ENCODE assay signal across 13 cellular contexts in the genomic region with DNA sequence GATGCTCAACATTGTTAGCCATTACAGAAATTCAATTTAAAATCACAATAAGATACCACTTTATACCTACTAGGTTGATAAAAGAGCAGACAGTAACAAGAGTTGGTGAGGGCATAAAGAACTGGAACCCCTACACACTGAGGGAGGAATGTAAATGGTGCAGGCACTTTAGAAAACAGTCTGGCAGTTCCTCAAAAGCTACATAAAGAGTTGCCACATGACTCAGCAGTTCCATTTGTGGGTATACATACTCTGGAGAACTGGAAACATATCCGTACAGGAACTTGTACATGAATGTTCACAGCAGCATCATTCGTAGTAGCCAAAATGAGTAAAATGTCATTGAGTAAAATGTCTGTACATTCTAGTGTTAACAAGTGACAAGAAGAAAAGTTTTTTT. TPM values are rescaled to one million over a fixed set of nuclear protein-coding genes. Genes with fewer than 3 reads are reported as not detected.
DNase-seq lines count a peak whose midpoint lies in the region; ATAC-seq and TF ChIP-seq lines count a peak whose summit lies in the region.
"Had no signal": no experiment of that assay in that cellular context is flagged by ENCODE, and none has a peak within 500 bp of the region (broad histone marks: within the 10 kb centered on the region; RNA-seq: fewer than 3 reads in every experiment).

No MANE protein-coding gene starts in this region.

- H3K4me1 Mint-ChIP-seq in MCF 10A (ENCODE audit: insufficient read depth, unreplicated experiment), result peaks cover 9% of the 10 kb centered on the region
- H3K4me1 Mint-ChIP-seq in central memory CD8-positive, alpha-beta T cell, result peaks cover 32% of the 10 kb centered on the region
- no peaks in the 10 kb centered on the region for H3K4me1 Mint-ChIP-seq in GM23338
- H3K4me1 Mint-ChIP-seq: mesothelial cell of epicardium had no signal

- intact Hi-C loops in MCF 10A (cut with micrococcal nuclease), result no loop called here
- intact Hi-C loops in mammary epithelial cell (cut with micrococcal nuclease), result no loop called here

- no peak overlapping the region for H3K4me3 ChIP-seq in mammary epithelial cell (replicated peaks in 1 of 3; ENCODE audit: insufficient read depth in 1 of 3, low read depth in 2 of 3, low read length in 3 of 3)
- H3K4me3 ChIP-seq in OCI-LY3 (ENCODE audit: low read length), result no peak overlapping the region
- no peak overlapping the region for H3K4me3 ChIP-seq in smooth muscle cell
- no peak overlapping the region for H3K4me3 ChIP-seq in GM23338
- H3K4me3 ChIP-seq: heart right ventricle, psoas muscle, thoracic aorta had no signal

- H3K9me3 Mint-ChIP-seq in MCF 10A (ENCODE audit: unreplicated experiment) (peaks cover 6% of the 10 kb centered on the region), GM23338 (peaks cover 15% of the 10 kb centered on the region)
- peaks cover 8% of the 10 kb centered on the region for H3K9me3 Mint-ChIP-seq in central memory CD8-positive, alpha-beta T cell

- POLR2A ChIA-PET in MCF 10A (lab: Yijun Ruan, JAX), result interaction anchor here (0.9 to 2.2 kb wide), 3 partner anchors 13 to 304 kb away, joined by 3 to 6 read pairs (median 3); a partner anchor contains a TSS

- H3K27ac ChIP-seq in mammary epithelial cell (ENCODE audit: insufficient read depth, low read depth, low read length), result no peak overlapping the region
- H3K27ac ChIP-seq in OCI-LY3 (ENCODE audit: low read length), result no peak overlapping the region
- H3K27ac ChIP-seq in smooth muscle cell (ENCODE audit: low read depth), result peak overlapping the region; percentile 9
- H3K27ac ChIP-seq in GM23338 (ENCODE audit: low read depth), result no peak overlapping the region
- H3K27ac ChIP-seq: psoas muscle, thoracic aorta had no signal

- no TSS peak for BruUV-seq in MCF 10A (replicated peaks; lab: Mats Ljungman, UMichigan)
- BruUV-seq in mammary epithelial cell (replicated peaks; lab: Mats Ljungman, UMichigan), result no TSS peak

- H3K36me3 Mint-ChIP-seq in MCF 10A (ENCODE audit: insufficient read depth, unreplicated experiment) (peaks cover 17% of the 10 kb centered on the region), GM23338 (ENCODE audit: low read depth) (peaks cover 76% of the 10 kb centered on the region)
- peaks cover 11% of the 10 kb centered on the region for H3K36me3 Mint-ChIP-seq in central memory CD8-positive, alpha-beta T cell (ENCODE audit: insufficient read depth)

- WGBS in mammary epithelial cell (ENCODE audit: low coverage, missing lambda C conversion rate), result 76% methylated on average over 2 of the region's 2 CpGs
- WGBS in smooth muscle cell (ENCODE audit: low lambda C conversion rate), result 43% methylated on average over 2 of the region's 2 CpGs

- no peaks in the 10 kb centered on the region for H3K9me2 ChIP-seq in GM23338 (ENCODE audit: insufficient read depth)

- ATAC-seq in central memory CD8-positive, alpha-beta T cell (replicated peaks; ENCODE audit: extremely low read depth, poor library complexity, severe bottlenecking), result no peak
- ATAC-seq in GM18520 (IDR thresholded peaks at IDR 0.05; ENCODE audit: unreplicated experiment) (no peak), GM23338 (no peak)
- ATAC-seq: psoas muscle had no signal

- H3K9ac ChIP-seq in mammary epithelial cell (ENCODE audit: insufficient read depth, low read length) (no peak overlapping the region), OCI-LY3 (ENCODE audit: low read length) (no peak overlapping the region), smooth muscle cell (ENCODE audit: low read depth) (no peak overlapping the region)

- no peak overlapping the region for H3K4me2 ChIP-seq in mammary epithelial cell (ENCODE audit: insufficient read depth, low read depth, low read length)
- 0 out of 2 replicates have a peak overlapping the region, but pooled peaks have one; percentile 1 for H3K4me2 ChIP-seq in OCI-LY3 (ENCODE audit: low read length)
- H3K4me2 ChIP-seq in smooth muscle cell, result no peak overlapping the region
- H3K4me2 ChIP-seq in GM23338, result no peak overlapping the region

- peaks cover 2% of the 10 kb centered on the region for H3K79me2 ChIP-seq in mammary epithelial cell (ENCODE audit: insufficient read depth, low read length)
- H3K79me2 ChIP-seq in OCI-LY3 (ENCODE audit: low read length), result peaks cover 32% of the 10 kb centered on the region
- peaks cover 27% of the 10 kb centered on the region for H3K79me2 ChIP-seq in smooth muscle cell (ENCODE audit: low read depth)
- H3K79me2 ChIP-seq in GM23338 (replicated peaks; ENCODE audit: insufficient read depth), result peaks cover 50% of the 10 kb centered on the region

- no peaks in the 10 kb centered on the region for H3K36me3 ChIP-seq in mammary epithelial cell (ENCODE audit: insufficient read depth, low read length)
- H3K36me3 ChIP-seq in OCI-LY3 (replicated peaks; ENCODE audit: low read depth, low read length), result peaks cover 43% of the 10 kb centered on the region
- no peaks in the 10 kb centered on the region for H3K36me3 ChIP-seq in smooth muscle cell (ENCODE audit: low read depth)
- H3K36me3 ChIP-seq in GM23338 (ENCODE audit: insufficient read depth), result peaks cover 20% of the 10 kb centered on the region; the same call in 1 of the 2 replicates
- H3K36me3 ChIP-seq: thoracic aorta had no signal

- H3K27me3 Mint-ChIP-seq in MCF 10A (ENCODE audit: insufficient read depth, unreplicated experiment) (no peaks in the 10 kb centered on the region), GM23338 (ENCODE audit: insufficient read depth, low read depth, poor library complexity) (no peaks in the 10 kb centered on the region)
- no peaks in the 10 kb centered on the region for H3K27me3 Mint-ChIP-seq in central memory CD8-positive, alpha-beta T cell

- H4K20me1 ChIP-seq in mammary epithelial cell (ENCODE audit: insufficient read depth, low read length) (no peaks in the 10 kb centered on the region), OCI-LY3 (ENCODE audit: insufficient read depth, low read length) (peaks cover 3% of the 10 kb centered on the region; the same call in 1 of the 2 replicates), smooth muscle cell (ENCODE audit: low read depth) (no peaks in the 10 kb centered on the region), GM23338 (replicated peaks; ENCODE audit: insufficient read depth) (peaks cover 10% of the 10 kb centered on the region; the same call in 1 of the 2 replicates)

- peak; percentile 57 for DNase-seq in MCF 10A (ENCODE audit: unreplicated experiment)
- no peak for DNase-seq in mammary epithelial cell
- no peak for DNase-seq in central memory CD8-positive, alpha-beta T cell (ENCODE audit: low spot score in 2 of 2)
- no peak for DNase-seq in smooth muscle cell (lab: John Stamatoyannopoulos, UW; ENCODE audit: unreplicated experiment)
- no peak for DNase-seq in NCI-H1105 treated with DMSO at 0.1 percent for 48 hours (lab: John Stamatoyannopoulos, UW)
- no peak for DNase-seq in GM23338 (ENCODE audit: low spot score)
- DNase-seq: activated gamma-delta T cell, heart right ventricle, psoas muscle had no signal

- no peak overlapping the region for H3K27ac Mint-ChIP-seq in MCF 10A (ENCODE audit: low read depth, unreplicated experiment)
- peak overlapping the region; percentile 26 for H3K27ac Mint-ChIP-seq in central memory CD8-positive, alpha-beta T cell (ENCODE audit: low read depth)
- no peak overlapping the region for H3K27ac Mint-ChIP-seq in GM23338
- H3K27ac Mint-ChIP-seq: mesothelial cell of epicardium had no signal

- H3K9me3 ChIP-seq in mammary epithelial cell (replicated peaks; ENCODE audit: insufficient read depth, low read length) (no peaks in the 10 kb centered on the region), OCI-LY3 (ENCODE audit: insufficient read depth, low read length) (peaks cover 3% of the 10 kb centered on the region; the same call in 1 of the 2 replicates), smooth muscle cell (replicated peaks; ENCODE audit: low read depth) (no peaks in the 10 kb centered on the region)

- no peaks in the 10 kb centered on the region for H3F3A ChIP-seq in smooth muscle cell (ENCODE audit: low read depth)
- H3F3A ChIP-seq in GM23338 (replicated peaks; ENCODE audit: low read depth), result no peaks in the 10 kb centered on the region

- H3K27me3 ChIP-seq in mammary epithelial cell (ENCODE audit: insufficient read depth, low read length) (no peaks in the 10 kb centered on the region), OCI-LY3 (ENCODE audit: low read depth, low read length) (no peaks in the 10 kb centered on the region), smooth muscle cell (ENCODE audit: low read depth) (no peaks in the 10 kb centered on the region), GM23338 (ENCODE audit: insufficient read depth) (no peaks in the 10 kb centered on the region)
- H3K27me3 ChIP-seq: heart right ventricle had no signal

- H3K4me1 ChIP-seq in mammary epithelial cell (ENCODE audit: insufficient read depth, low read length) (no peaks in the 10 kb centered on the region), OCI-LY3 (ENCODE audit: low read length) (peaks cover 10% of the 10 kb centered on the region), smooth muscle cell (ENCODE audit: low read depth) (no peaks in the 10 kb centered on the region), GM23338 (ENCODE audit: insufficient read depth) (no peaks in the 10 kb centered on the region)
- H3K4me1 ChIP-seq: psoas muscle had no signal

- H2AFZ ChIP-seq in mammary epithelial cell (ENCODE audit: low read depth, low read length), result no peak overlapping the region
- H2AFZ ChIP-seq in OCI-LY3 (ENCODE audit: low read depth, low read length), result no peak overlapping the region
- no peak overlapping the region for H2AFZ ChIP-seq in smooth muscle cell (ENCODE audit: low read depth)
- no peak overlapping the region for H2AFZ ChIP-seq in GM23338

- H3K4me3 Mint-ChIP-seq in MCF 10A (ENCODE audit: unreplicated experiment) (no peak overlapping the region), GM23338 (no peak overlapping the region)
- no peak overlapping the region for H3K4me3 Mint-ChIP-seq in central memory CD8-positive, alpha-beta T cell
- H3K4me3 Mint-ChIP-seq: mesothelial cell of epicardium had no signal

- TF ChIP-seq CTCF in MCF 10A (IDR thresholded peaks at IDR 0.05; ENCODE audit: unreplicated experiment), result no peak
- no peak for TF ChIP-seq CTCF in mammary epithelial cell (conservative IDR thresholded peaks at IDR 0.05 in 1 of 2, IDR thresholded peaks at IDR 0.05 in 1 of 2; ENCODE audit: extremely low read depth in 1 of 2, insufficient read depth in 1 of 2, low read depth in 1 of 2, low read length in 2 of 2)
- no peak for TF ChIP-seq CTCF in OCI-LY3 (IDR thresholded peaks at IDR 0.05; ENCODE audit: low read depth, low read length)
- TF ChIP-seq CTCF in smooth muscle cell (IDR thresholded peaks at IDR 0.05; ENCODE audit: borderline replicate concordance, insufficient read depth, poor library complexity, severe bottlenecking), result no peak
- no peak for TF ChIP-seq CTCF in GM23338 (conservative IDR thresholded peaks at IDR 0.05; ENCODE audit: low read depth in 2 of 2)

- in situ Hi-C loops in mammary epithelial cell (cut with MboI; ENCODE audit: low sequenced_read_pairs in 2 of 2), result loop anchor here in 1 of 2 donors (25.0 kb wide), 1 partner anchor 312 kb away; no protein-coding TSS in a partner anchor

- CTCF ChIA-PET in MCF 10A (lab: Yijun Ruan, JAX), result interaction anchor here (4.7 to 8.0 kb wide), 2 partner anchors 24 to 296 kb away, joined by 26 to 73 read pairs; no protein-coding TSS in a partner anchor
- CTCF ChIA-PET in mammary epithelial cell (lab: Charles Lee; ENCODE audit: low non-redundant PET), result no interaction called here

- dilution Hi-C loops in mammary epithelial cell (cut with HindIII; ENCODE audit: low sequenced_read_pairs), result no loop called here

RNA-seq across cellular contexts. Expression of a gene that starts 17.0 kb away (rescaled TPM):
- total RNA-seq in MCF 10A (2022) (39.7 and 42.2 TPM in 2 replicates), mammary epithelial cell (10 to 100 TPM; 14.0 to 21.1 TPM), smooth muscle cell (34.5 and 37.3 TPM in 2 replicates)
- polyA plus RNA-seq in mammary epithelial cell (22.0 TPM), smooth muscle cell (28.5 and 30.9 TPM in 2 replicates), GM23338 (2016; fragmentation: Nextera tagmentation; extraction: Ambion mirVana) (93.5 and 102 TPM in 2 replicates)
- polyA minus RNA-seq in mammary epithelial cell, result 5.8 TPM
- 61.0 and 96.8 TPM in 2 replicates for total RNA-seq in GM23338 (2014; rRNA removed; shearing (Covaris generic))

RNA-seq across cellular contexts. Expression of a gene that starts 17.1 kb away (rescaled TPM):
- total RNA-seq in MCF 10A (2022), result 31.5 and 35.7 TPM in 2 replicates
- 10 to 100 TPM; 15.3 to 18.4 TPM for total RNA-seq in mammary epithelial cell
- polyA plus RNA-seq in mammary epithelial cell, result 9.2 TPM
- 34.0 TPM for polyA minus RNA-seq in mammary epithelial cell
- 24.6 and 46.7 TPM in 2 replicates for total RNA-seq in smooth muscle cell
- polyA plus RNA-seq in smooth muscle cell, result 13.0 and 14.3 TPM in 2 replicates
- total RNA-seq in GM23338 (2014; rRNA removed; shearing (Covaris generic)), result 10.9 and 23.7 TPM in 2 replicates
- 17.9 and 24.2 TPM in 2 replicates for polyA plus RNA-seq in GM23338 (2016; fragmentation: Nextera tagmentation; extraction: Ambion mirVana)
